8 cellular contexts compared by ENCODE assay signal in the genomic region with DNA sequence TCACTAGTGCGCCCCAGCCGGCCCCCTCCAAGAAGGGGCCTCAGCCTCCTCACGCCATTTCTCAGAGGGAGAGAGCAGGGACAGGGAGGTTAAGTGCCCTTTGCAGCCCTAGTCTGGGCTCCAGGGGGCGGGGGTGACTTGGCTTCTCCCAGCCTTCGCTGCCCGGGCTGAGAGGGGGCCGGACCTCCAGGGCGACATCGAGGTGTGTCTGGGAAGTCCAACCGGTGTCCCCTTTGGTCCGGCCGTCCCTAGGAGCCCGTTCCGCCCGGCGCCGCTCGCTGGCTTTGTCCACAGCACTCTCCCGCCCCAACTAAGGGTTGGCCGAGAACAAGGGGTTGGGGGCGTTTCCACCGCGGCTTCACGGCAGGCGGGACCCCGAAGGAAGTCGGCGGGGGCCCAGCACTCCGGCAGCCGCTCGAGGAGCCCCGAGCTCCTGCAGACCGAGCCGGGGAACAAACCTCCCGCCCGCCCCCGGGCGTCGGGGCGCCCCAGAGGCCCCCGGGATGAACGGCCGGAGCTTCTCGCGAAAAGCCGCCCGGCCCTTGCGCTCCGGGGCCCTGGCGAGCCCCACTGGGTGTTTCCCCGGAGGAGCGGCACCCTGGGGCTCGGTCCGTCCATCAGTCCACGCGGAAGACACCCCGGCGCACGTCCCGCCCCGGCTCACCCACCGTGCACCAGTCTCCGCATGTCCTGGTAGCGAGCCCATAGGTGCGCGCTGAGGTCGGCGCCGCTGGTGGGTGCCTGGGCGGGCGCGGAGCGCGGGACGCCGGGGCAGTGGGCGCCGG. TPM values are rescaled to one million over a fixed set of nuclear protein-coding genes. Genes with fewer than 3 reads are reported as not detected.
A peak's percentile ranks its signal among the peaks of the same experiment; 100 is the strongest.
DNase-seq lines count a peak whose midpoint lies in the region; ATAC-seq, FAIRE-seq and TF ChIP-seq lines count a peak whose summit lies in the region.

No MANE protein-coding gene starts in this region.

- no peak overlapping the region for H2AFZ ChIP-seq in HepG2 (ENCODE audit: low read length)

- H3K79me2 ChIP-seq in HepG2 (ENCODE audit: insufficient read depth, low read length): peaks cover 57% of the 10 kb centered on the region

- H3K4me1 ChIP-seq in Peyer's patch: peaks cover 4 to 30% (median 16%) of the 10 kb centered on the region in 4 donors
- peaks cover 55% of the 10 kb centered on the region for H3K4me1 ChIP-seq in HepG2 (ENCODE audit: insufficient read depth, low read length)
- peaks cover 30 to 71% (median 53%) of the 10 kb centered on the region in 4 donors for H3K4me1 ChIP-seq in stomach

- peak; percentile 38; the same call in 1 of the 2 replicates for TF ChIP-seq RAD21 in HepG2 (CRISPR knock-in tag; IDR thresholded peaks at IDR 0.05)

- H3K4me3 ChIP-seq in Peyer's patch (peak overlapping the region; percentile 56 to 76 (median 73)), choroid plexus epithelial cell (ENCODE audit: low read depth, low read length) (peak overlapping the region; percentile 73), HepG2 (replicated peaks in 1 of 3; ENCODE audit: insufficient read depth in 1 of 3, low read depth in 2 of 3, low read length in 3 of 3) (peak overlapping the region; percentile 65 to 89 (median 87)), stomach (peak overlapping the region; percentile 63 to 77 (median 64))

- intact Hi-C loops in HepG2 (cut with micrococcal nuclease; ENCODE audit: unreplicated experiment) (loop anchor here (5.0 kb wide), 1 partner anchor 61 kb away; no protein-coding TSS in a partner anchor), stomach (cut with DNase I; ENCODE audit: low total_unique reads) (no loop called here)

- no peaks in the 10 kb centered on the region for H3K27me3 ChIP-seq in Peyer's patch
- H3K27me3 ChIP-seq in HepG2 (ENCODE audit: control insufficient read depth in 1 of 2, insufficient read depth in 2 of 2, low read length in 2 of 2): no peaks in the 10 kb centered on the region; a peak in 1 of 5 replicates
- peaks cover 0 to 13% (median 0%) of the 10 kb centered on the region in 3 donors for H3K27me3 ChIP-seq in stomach

- peaks cover 0 to 3% (median 0%) of the 10 kb centered on the region in 3 donors for H3K36me3 ChIP-seq in Peyer's patch
- H3K36me3 ChIP-seq in HepG2 (replicated peaks in 1 of 2; ENCODE audit: control insufficient read depth in 1 of 2, insufficient read depth in 2 of 2, low read length in 2 of 2): peaks cover 9 to 13% of the 10 kb centered on the region in 2 experiments; a peak in 4 of 5 replicates
- H3K36me3 ChIP-seq in stomach: peaks cover 0 to 12% (median 11%) of the 10 kb centered on the region in 4 donors

- peak overlapping the region; percentile 85 for H3K9ac ChIP-seq in HepG2 (ENCODE audit: insufficient read depth, low read depth, low read length)

- 0% methylated on average over 3 of the region's 78 CpGs for WGBS in HepG2 (ENCODE audit: low lambda C conversion rate)
- 3 to 17% (median 4%) methylated on average over 11 to 78 of the region's 78 CpGs for WGBS in stomach, 5 donors

- H3K4me2 ChIP-seq in HepG2 (ENCODE audit: low read depth, low read length): peak overlapping the region; percentile 90

- in situ Hi-C loops in HepG2 (cut with HindIII; ENCODE audit: extremely low pct_ligation_motif_present, low pct_unique_long_range_greater_than_20kb): no loop called here

- BruUV-seq in HepG2 (replicated peaks; lab: Mats Ljungman, UMichigan): no TSS peak

- TF ChIP-seq CTCF in Peyer's patch (IDR thresholded peaks at IDR 0.05) (no peak), choroid plexus epithelial cell (conservative IDR thresholded peaks at IDR 0.05; ENCODE audit: low read depth, low read length) (no peak), HepG2 (CRISPR knock-in tag; IDR thresholded peaks at IDR 0.05) (no peak), stomach (IDR thresholded peaks at IDR 0.05) (no peak)

- peaks cover 9% of the 10 kb centered on the region for H4K20me1 ChIP-seq in HepG2 (ENCODE audit: insufficient read depth, low read length)

- no peak for TF ChIP-seq EP300 in HepG2 (IDR thresholded peaks at IDR 0.05; ENCODE audit: low read depth in 2 of 2, low read length in 2 of 2)
- TF ChIP-seq EP300 in HepG2 (CRISPR knock-in tag; IDR thresholded peaks at IDR 0.05; ENCODE audit: borderline replicate concordance): no peak
- TF ChIP-seq EP300 in stomach (IDR thresholded peaks at IDR 0.05): no peak

- CTCF ChIA-PET in HepG2 (lab: Yijun Ruan, JAX; ENCODE audit: low intra/inter-chr PET ratio, low total read pairs): no interaction called here

- DNase-seq in activated CD4-positive, CD25-positive, alpha-beta regulatory T cell treated with anti-CD3 and anti-CD28 coated beads, Interleukin-2, amount 50 U/mL, for 72 hours: peak; percentile 45
- DNase-seq in activated CD4-positive, CD25-positive, alpha-beta regulatory T cell (lab: John Stamatoyannopoulos, UW): no peak
- DNase-seq in Peyer's patch (peak in 2 of 3 donors; percentile 54 to 61), choroid plexus epithelial cell (ENCODE audit: low read depth) (peak; percentile 31), HepG2 (ENCODE audit: low spot score) (no peak), stomach (peak; percentile 32)

- POLR2A ChIA-PET in HepG2 (lab: Yijun Ruan, JAX): interaction anchor here (1.0 to 1.5 kb wide), 4 partner anchors 10 to 37 kb away, joined by 3 to 5 read pairs (median 4); partner anchors contain the start of gene STAB1

- H3K27ac ChIP-seq in Peyer's patch (peak overlapping the region in 3 of 4 donors; percentile 28 to 57 (median 53)), HepG2 (ENCODE audit: extremely low read length, insufficient read depth, low read length) (peak overlapping the region; percentile 66), stomach (peak overlapping the region in 4 of 5 donors; percentile 29 to 76 (median 72))

- FAIRE-seq in HepG2 (lab: Jason Lieb, UNC): no peak

- TF ChIP-seq POLR2A in Peyer's patch (IDR thresholded peaks at IDR 0.05) (no peak), HepG2 (IDR thresholded peaks at IDR 0.05; ENCODE audit: insufficient read depth in 1 of 2, low read depth in 2 of 2, low read length in 2 of 2) (no peak), stomach (IDR thresholded peaks at IDR 0.05) (no peak)

- H3K9me3 ChIP-seq in Peyer's patch (no peaks in the 10 kb centered on the region), HepG2 (ENCODE audit: low read length) (no peaks in the 10 kb centered on the region), stomach (no peaks in the 10 kb centered on the region)

- ATAC-seq in HepG2: no peak
- no peak for ATAC-seq in HG02852 (IDR thresholded peaks at IDR 0.05; ENCODE audit: unreplicated experiment)
- no peak for ATAC-seq in HG03108 (IDR thresholded peaks at IDR 0.05; ENCODE audit: unreplicated experiment)

RNA-seq across cellular contexts. Expression of gene NT5DC2, which starts 0.6 kb away (rescaled TPM):
- 10 to 100 TPM in 3 of 4 donors, 1 to 10 TPM in 1; 5.1 to 17.3 (median 14.7) TPM for total RNA-seq in Peyer's patch
- total RNA-seq in HepG2 (2016; rRNA removed; fragmentation: Illumina TruSeq; extraction: Trizol): 105 and 131 TPM in 2 replicates
- total RNA-seq in HepG2 (2016; cell fraction: cytosol; rRNA removed; fragmentation: Illumina TruSeq; extraction: Trizol; ENCODE audit: low read depth): 335 and 351 TPM in 2 replicates
- total RNA-seq in HepG2 (2016; cell fraction: insoluble cytoplasmic fraction; rRNA removed; fragmentation: Illumina TruSeq; extraction: Trizol): 92.9 and 127 TPM in 2 replicates
- 398 and 413 TPM in 2 replicates for total RNA-seq in HepG2 (2016; cell fraction: membrane; rRNA removed; fragmentation: Illumina TruSeq; extraction: Trizol)
- total RNA-seq in HepG2 (2016; cell fraction: nucleus; rRNA removed; fragmentation: Illumina TruSeq; extraction: Trizol): 102 and 116 TPM in 2 replicates
- 217 and 240 TPM in 2 replicates for polyA plus RNA-seq in HepG2 (2011; rRNA removed)
- polyA plus RNA-seq in HepG2 (2011; cell fraction: cytosol; rRNA removed): 148 and 220 TPM in 2 replicates
- 493 and 549 TPM in 2 replicates for polyA plus RNA-seq in HepG2 (2011; cell fraction: nucleus; rRNA removed)
- 109 and 144 TPM in 2 replicates for polyA plus RNA-seq in HepG2 (2012)
- 760 and 829 TPM in 2 replicates for polyA plus RNA-seq in HepG2 (2016; cell fraction: cytosol; fragmentation: Illumina TruSeq; extraction: Trizol; ENCODE audit: low read depth)
- 161 and 192 TPM in 2 replicates for polyA plus RNA-seq in HepG2 (2016; cell fraction: insoluble cytoplasmic fraction; fragmentation: Illumina TruSeq; extraction: Trizol; ENCODE audit: low read depth)
- polyA plus RNA-seq in HepG2 (2016; cell fraction: membrane; fragmentation: Illumina TruSeq; extraction: Trizol; ENCODE audit: low read depth): 646 and 710 TPM in 2 replicates
- polyA plus RNA-seq in HepG2 (2016; cell fraction: nucleus; fragmentation: Illumina TruSeq; extraction: Trizol; ENCODE audit: insufficient read depth, low read depth): 319 and 344 TPM in 2 replicates
- polyA minus RNA-seq in HepG2 (2011; rRNA and poly(A)+ RNA removed; ENCODE audit: low replicate concordance): 166 and 240 TPM in 2 replicates
- polyA minus RNA-seq in HepG2 (2011; cell fraction: cytosol; rRNA and poly(A)+ RNA removed): 60.3 and 89.1 TPM in 2 replicates
- 74.0 and 75.3 TPM in 2 replicates for polyA minus RNA-seq in HepG2 (2011; cell fraction: nucleus; rRNA and poly(A)+ RNA removed)
- 10 to 100 TPM in 4 of 5 donors, 1 to 10 TPM in 1; 4.6 to 26.8 (median 19.5) TPM for total RNA-seq in stomach
- 10 to 100 TPM; 15.6 to 56.2 (median 27.7) TPM for polyA plus RNA-seq in stomach

RNA-seq across cellular contexts. Expression of gene UQCC5, which starts 3.4 kb away (rescaled TPM):
- total RNA-seq in Peyer's patch: 1 to 10 TPM; 1.7 to 7.7 (median 4.1) TPM
- 29.5 and 33.7 TPM in 2 replicates for total RNA-seq in HepG2 (2016; rRNA removed; fragmentation: Illumina TruSeq; extraction: Trizol)
- total RNA-seq in HepG2 (2016; cell fraction: cytosol; rRNA removed; fragmentation: Illumina TruSeq; extraction: Trizol; ENCODE audit: low read depth): 45.8 and 54.6 TPM in 2 replicates
- total RNA-seq in HepG2 (2016; cell fraction: insoluble cytoplasmic fraction; rRNA removed; fragmentation: Illumina TruSeq; extraction: Trizol): 26.7 and 30.2 TPM in 2 replicates
- 28.0 and 35.7 TPM in 2 replicates for total RNA-seq in HepG2 (2016; cell fraction: membrane; rRNA removed; fragmentation: Illumina TruSeq; extraction: Trizol)
- total RNA-seq in HepG2 (2016; cell fraction: nucleus; rRNA removed; fragmentation: Illumina TruSeq; extraction: Trizol): 13.6 and 19.8 TPM in 2 replicates
- polyA plus RNA-seq in HepG2 (2011; rRNA removed): 15.4 and 15.7 TPM in 2 replicates
- polyA plus RNA-seq in HepG2 (2011; cell fraction: cytosol; rRNA removed): 16.5 and 17.9 TPM in 2 replicates
- 23.9 and 45.2 TPM in 2 replicates for polyA plus RNA-seq in HepG2 (2011; cell fraction: nucleus; rRNA removed)
- polyA plus RNA-seq in HepG2 (2012): 7.0 and 36.2 TPM in 2 replicates
- polyA plus RNA-seq in HepG2 (2016; cell fraction: cytosol; fragmentation: Illumina TruSeq; extraction: Trizol; ENCODE audit: low read depth): 58.7 and 84.5 TPM in 2 replicates
- 49.0 and 49.7 TPM in 2 replicates for polyA plus RNA-seq in HepG2 (2016; cell fraction: insoluble cytoplasmic fraction; fragmentation: Illumina TruSeq; extraction: Trizol; ENCODE audit: low read depth)
- 35.2 and 53.6 TPM in 2 replicates for polyA plus RNA-seq in HepG2 (2016; cell fraction: membrane; fragmentation: Illumina TruSeq; extraction: Trizol; ENCODE audit: low read depth)
- 38.0 and 44.8 TPM in 2 replicates for polyA plus RNA-seq in HepG2 (2016; cell fraction: nucleus; fragmentation: Illumina TruSeq; extraction: Trizol; ENCODE audit: insufficient read depth, low read depth)
- 9.6 and 17.6 TPM in 2 replicates for polyA minus RNA-seq in HepG2 (2011; rRNA and poly(A)+ RNA removed; ENCODE audit: low replicate concordance)
- polyA minus RNA-seq in HepG2 (2011; cell fraction: cytosol; rRNA and poly(A)+ RNA removed): 5.4 and 10.7 TPM in 2 replicates
- 13.0 and 14.4 TPM in 2 replicates for polyA minus RNA-seq in HepG2 (2011; cell fraction: nucleus; rRNA and poly(A)+ RNA removed)
- 10 to 100 TPM in 1 of 5 donors, 1 to 10 TPM in 2, not detected in 2; 1.3 to 26.3 (median 2.8) TPM for total RNA-seq in stomach
- 10 to 100 TPM; 22.7 to 58.5 (median 25.3) TPM for polyA plus RNA-seq in stomach

RNA-seq across cellular contexts. Expression of gene STAB1, which starts 37.9 kb away (rescaled TPM):
- total RNA-seq in Peyer's patch: 10 to 100 TPM; 27.0 to 98.2 (median 67.2) TPM
- 0.09 and 0.28 TPM in 2 replicates for total RNA-seq in HepG2 (2016; rRNA removed; fragmentation: Illumina TruSeq; extraction: Trizol)
- total RNA-seq in HepG2 (2016; cell fraction: cytosol; rRNA removed; fragmentation: Illumina TruSeq; extraction: Trizol; ENCODE audit: low read depth): not detected in 2 replicates
- total RNA-seq in HepG2 (2016; cell fraction: insoluble cytoplasmic fraction; rRNA removed; fragmentation: Illumina TruSeq; extraction: Trizol): 0.11 and 0.18 TPM in 2 replicates
- 0.31 TPM in 1 of 2 replicates, not detected in the other for total RNA-seq in HepG2 (2016; cell fraction: membrane; rRNA removed; fragmentation: Illumina TruSeq; extraction: Trizol)
- total RNA-seq in HepG2 (2016; cell fraction: nucleus; rRNA removed; fragmentation: Illumina TruSeq; extraction: Trizol): 0.13 and 0.16 TPM in 2 replicates
- 0.34 and 0.59 TPM in 2 replicates for polyA plus RNA-seq in HepG2 (2011; rRNA removed)
- 0.13 and 0.16 TPM in 2 replicates for polyA plus RNA-seq in HepG2 (2011; cell fraction: cytosol; rRNA removed)
- 4.1 and 4.3 TPM in 2 replicates for polyA plus RNA-seq in HepG2 (2011; cell fraction: nucleus; rRNA removed)
- 0.23 and 0.24 TPM in 2 replicates for polyA plus RNA-seq in HepG2 (2012)
- 0.02 and 0.14 TPM in 2 replicates for polyA plus RNA-seq in HepG2 (2016; cell fraction: cytosol; fragmentation: Illumina TruSeq; extraction: Trizol; ENCODE audit: low read depth)
- 0.10 TPM in 1 of 2 replicates, not detected in the other for polyA plus RNA-seq in HepG2 (2016; cell fraction: insoluble cytoplasmic fraction; fragmentation: Illumina TruSeq; extraction: Trizol; ENCODE audit: low read depth)
- not detected in 2 replicates for polyA plus RNA-seq in HepG2 (2016; cell fraction: membrane; fragmentation: Illumina TruSeq; extraction: Trizol; ENCODE audit: low read depth)
- 0.30 TPM in 1 of 2 replicates, not detected in the other for polyA plus RNA-seq in HepG2 (2016; cell fraction: nucleus; fragmentation: Illumina TruSeq; extraction: Trizol; ENCODE audit: insufficient read depth, low read depth)
- polyA minus RNA-seq in HepG2 (2011; rRNA and poly(A)+ RNA removed; ENCODE audit: low replicate concordance): 0.26 and 1.0 TPM in 2 replicates
- 0.30 TPM in 1 of 2 replicates, not detected in the other for polyA minus RNA-seq in HepG2 (2011; cell fraction: cytosol; rRNA and poly(A)+ RNA removed)
- polyA minus RNA-seq in HepG2 (2011; cell fraction: nucleus; rRNA and poly(A)+ RNA removed): 0.50 and 0.90 TPM in 2 replicates
- 100 to 1,000 TPM in 2 of 5 donors, 10 to 100 TPM in 3; 51.6 to 295 (median 79.9) TPM for total RNA-seq in stomach
- polyA plus RNA-seq in stomach: 10 to 100 TPM; 33.7 to 55.3 (median 48.6) TPM

Comparison
In these comparisons a context has a peak if more than half of its experiments do, and no peak if none do; other contexts are left out.
1. DNase-seq: peak in activated CD4-positive, CD25-positive, alpha-beta regulatory T cell treated with anti-CD3 and anti-CD28 coated beads, Interleukin-2, amount 50 U/mL, for 72 hours (single experiment), Peyer's patch (2 of 3), choroid plexus epithelial cell (single experiment) and stomach (single experiment); none in activated CD4-positive, CD25-positive, alpha-beta regulatory T cell (0 of 4) and HepG2 (single experiment).
2. RNA of gene STAB1, which starts 37.9 kb away (total RNA-seq): 27.0 to 98.2 TPM in Peyer's patch and 51.6 to 295 TPM in stomach; 0.09 to 0.31 TPM in HepG2; every median in the first group is over 10 times any median in the second.
3. Peak in every context shown above with its lines, with median percentiles within 50 percentile points of each other: H3K27ac ChIP-seq and H3K4me3 ChIP-seq.